In the genomic region with DNA sequence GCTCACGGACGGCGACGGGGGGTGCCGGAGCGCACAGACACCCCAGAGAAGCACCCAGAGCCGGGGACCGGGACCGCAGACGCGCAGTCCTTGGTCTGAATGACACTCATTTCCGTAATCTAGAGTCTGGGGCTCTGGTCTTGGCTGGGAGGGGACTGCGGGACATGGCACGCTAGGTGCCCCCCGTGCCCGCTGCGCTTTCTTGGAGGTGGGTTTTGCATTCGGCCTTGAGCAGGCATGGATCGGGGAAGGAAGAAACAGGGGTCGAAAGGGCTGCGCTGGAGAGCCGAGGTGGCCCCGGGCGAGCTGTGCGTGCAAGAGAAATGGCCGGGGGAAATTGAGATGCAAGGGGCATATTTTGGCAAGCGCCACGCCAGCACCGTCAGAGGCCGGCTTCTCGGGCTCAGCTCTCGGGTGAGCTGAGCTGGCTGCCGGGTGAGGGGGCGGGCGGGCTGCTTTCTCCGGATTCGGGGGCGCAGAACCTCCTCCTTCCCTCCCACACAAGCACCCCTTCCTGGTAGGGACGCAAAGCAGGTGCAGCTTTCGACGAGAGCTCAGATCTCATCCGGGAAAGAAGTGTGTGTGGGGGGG, we compare ENCODE assay signal across 8 cellular contexts. TPM values are rescaled to one million over a fixed set of nuclear protein-coding genes. Genes with fewer than 3 reads are reported as not detected.
A peak's percentile ranks its signal among the peaks of the same experiment; 100 is the strongest.
DNase-seq lines count a peak whose midpoint lies in the region; ATAC-seq, FAIRE-seq and TF ChIP-seq lines count a peak whose summit lies in the region.

No MANE protein-coding gene starts in this region.

- H3K4me1 ChIP-seq in hepatocyte (ENCODE audit: insufficient read depth) (peaks cover 11% of the 10 kb centered on the region), skeletal muscle tissue (ENCODE audit: control insufficient read depth in 3 of 3, insufficient read depth in 3 of 3, low read length in 3 of 3) (peaks cover 11 to 34% (median 17%) of the 10 kb centered on the region in 3 donors)

- H4K20me1 ChIP-seq in hepatocyte (ENCODE audit: insufficient read depth, poor library complexity, severe bottlenecking) = no peaks in the 10 kb centered on the region

- DNase-seq in activated CD4-positive, alpha-beta memory T cell treated with anti-CD3 and anti-CD28 coated beads for 36 hours = peak; percentile 57
- DNase-seq in hepatocyte (ENCODE audit: low spot score) = peak; percentile 22
- DNase-seq in HuH-7 (ENCODE audit: low spot score) = no peak
- no peak for DNase-seq in activated CD8-positive, alpha-beta memory T cell treated with anti-CD3 and anti-CD28 coated beads, Interleukin-2, amount 50 U/mL, for 4 hours
- DNase-seq in RCC 7860 (ENCODE audit: low spot score) = no peak

- H3K27ac ChIP-seq in hepatocyte = no peak overlapping the region
- no peak overlapping the region for H3K27ac ChIP-seq in skeletal muscle tissue (ENCODE audit: low read depth, low read length)

- no peaks in the 10 kb centered on the region for H3K9me2 ChIP-seq in hepatocyte (replicated peaks; ENCODE audit: insufficient read depth)

- intact Hi-C loops in activated CD4-positive, alpha-beta memory T cell treated with anti-CD3 and anti-CD28 coated beads for 36 hours (cut with micrococcal nuclease) = loop anchor here (5.0 kb wide), 2 partner anchors 75 to 190 kb away; no protein-coding TSS in a partner anchor

- H3K9me3 ChIP-seq in hepatocyte (ENCODE audit: low read depth) (no peaks in the 10 kb centered on the region), skeletal muscle tissue (ENCODE audit: control insufficient read depth in 3 of 3, low read length in 3 of 3) (no peaks in the 10 kb centered on the region)

- H2AFZ ChIP-seq in hepatocyte = peak overlapping the region; percentile 40

- H3K36me3 Mint-ChIP-seq in activated CD4-positive, alpha-beta memory T cell treated with anti-CD3 and anti-CD28 coated beads for 36 hours = no peaks in the 10 kb centered on the region

- H3K9me3 Mint-ChIP-seq in activated CD4-positive, alpha-beta memory T cell treated with anti-CD3 and anti-CD28 coated beads for 36 hours = no peaks in the 10 kb centered on the region

- POLR2A ChIA-PET in activated CD4-positive, alpha-beta memory T cell treated with anti-CD3 and anti-CD28 coated beads for 36 hours (lab: Charles Lee) = no interaction called here

- no peak for TF ChIP-seq CTCF in hepatocyte (IDR thresholded peaks at IDR 0.05; ENCODE audit: poor library complexity)

- peaks cover 77% of the 10 kb centered on the region for H3K27me3 ChIP-seq in hepatocyte
- H3K27me3 ChIP-seq in skeletal muscle tissue (ENCODE audit: control insufficient read depth in 3 of 3, insufficient read depth in 3 of 3, low read length in 3 of 3) = peaks cover 44 to 61% (median 45%) of the 10 kb centered on the region in 3 donors

- H3K27me3 Mint-ChIP-seq in activated CD4-positive, alpha-beta memory T cell treated with anti-CD3 and anti-CD28 coated beads for 36 hours = peaks cover 60% of the 10 kb centered on the region

- no peaks in the 10 kb centered on the region for H3K79me2 ChIP-seq in hepatocyte

- H3K4me1 Mint-ChIP-seq in activated CD4-positive, alpha-beta memory T cell treated with anti-CD3 and anti-CD28 coated beads for 36 hours (ENCODE audit: low read depth) = peaks cover 25% of the 10 kb centered on the region

- H3K4me2 ChIP-seq in hepatocyte = peak overlapping the region; percentile 96

- CTCF ChIA-PET in activated CD4-positive, alpha-beta memory T cell treated with anti-CD3 and anti-CD28 coated beads for 36 hours (lab: Charles Lee) = interaction anchor here (0.7 to 2.3 kb wide), 4 partner anchors 12 to 195 kb away, joined by 3 to 10 read pairs (median 5); no protein-coding TSS in a partner anchor

- H3K36me3 ChIP-seq in hepatocyte (replicated peaks; ENCODE audit: insufficient read depth, low read depth) (no peaks in the 10 kb centered on the region), skeletal muscle tissue (ENCODE audit: control insufficient read depth in 3 of 3, insufficient read depth in 3 of 3, low read length in 3 of 3) (no peaks in the 10 kb centered on the region)

- peak overlapping the region; percentile 52 for H3K4me3 ChIP-seq in hepatocyte
- peak overlapping the region; percentile 66 to 70 (median 70) for H3K4me3 ChIP-seq in skeletal muscle tissue (ENCODE audit: low read length in 3 of 3)

- H3K9ac ChIP-seq in skeletal muscle tissue (ENCODE audit: low read depth in 1 of 3, low read length in 3 of 3) = peak overlapping the region in 2 of 3 donors; percentile 50 to 51

- no peak for FAIRE-seq in RCC 7860 (lab: Jason Lieb, UNC)

- H3K27ac Mint-ChIP-seq in activated CD4-positive, alpha-beta memory T cell treated with anti-CD3 and anti-CD28 coated beads for 36 hours = no peak overlapping the region

- peak overlapping the region; percentile 79 for H3K4me3 Mint-ChIP-seq in activated CD4-positive, alpha-beta memory T cell treated with anti-CD3 and anti-CD28 coated beads for 36 hours

- under 1% methylated on average over 42 of the region's 42 CpGs for WGBS in hepatocyte (ENCODE audit: low lambda C conversion rate, missing lambda C conversion rate)

- ATAC-seq in GM18502 (IDR thresholded peaks at IDR 0.05; ENCODE audit: poor library complexity, unreplicated experiment) = peak; percentile 45
- no peak for ATAC-seq in GM18868 (IDR thresholded peaks at IDR 0.05; ENCODE audit: unreplicated experiment)

RNA-seq across cellular contexts. Expression of a gene that starts 0.9 kb away (rescaled TPM):
- under 1 TPM; 0.78 to 0.85 TPM for total RNA-seq in activated CD4-positive, alpha-beta memory T cell treated with anti-CD3 and anti-CD28 coated beads for 36 hours
- 3.6 and 4.9 TPM in 2 replicates for total RNA-seq in hepatocyte
- polyA plus RNA-seq in hepatocyte = 3.0 and 5.6 TPM in 2 replicates
- total RNA-seq in skeletal muscle tissue = 6.8 TPM

Comparison
In these comparisons a context has a peak if more than half of its experiments do, and no peak if none do; other contexts are left out.
1. DNase-seq: peak in activated CD4-positive, alpha-beta memory T cell treated with anti-CD3 and anti-CD28 coated beads for 36 hours (single experiment) and hepatocyte (single experiment); none in HuH-7 (single experiment), activated CD8-positive, alpha-beta memory T cell treated with anti-CD3 and anti-CD28 coated beads, Interleukin-2, amount 50 U/mL, for 4 hours (single experiment) and RCC 7860 (single experiment).